19 cellular contexts compared by ENCODE assay signal in genomic region chr10:6037422-6037821, GRCh38. TPM values are rescaled to one million over a fixed set of nuclear protein-coding genes. Genes with fewer than 3 reads are reported as not detected.
DNase-seq lines count a peak whose midpoint lies in the region; ATAC-seq and TF ChIP-seq lines count a peak whose summit lies in the region.
"Had no signal": no experiment of that assay in that cellular context is flagged by ENCODE, and none has a peak within 500 bp of the region (broad histone marks: within the 10 kb centered on the region; RNA-seq: fewer than 3 reads in every experiment).

No MANE protein-coding gene starts in this region.

- H3K36me3 Mint-ChIP-seq in activated CD8-positive, alpha-beta T cell treated with anti-CD3 and anti-CD28 coated beads for 36 hours (ENCODE audit: low read depth): peaks cover 94% of the 10 kb centered on the region
- H3K36me3 Mint-ChIP-seq in endodermal cell (ENCODE audit: low read depth): no peaks in the 10 kb centered on the region
- H3K36me3 Mint-ChIP-seq: immature natural killer cell had no signal

- no peak overlapping the region for H3K4me3 ChIP-seq in endodermal cell (ENCODE audit: low read length)

- H3K36me3 ChIP-seq in endodermal cell (ENCODE audit: control insufficient read depth, insufficient read depth, low read length): no peaks in the 10 kb centered on the region
- H3K36me3 ChIP-seq: neutrophil had no signal

- peak overlapping the region; percentile 75 for H3K27ac Mint-ChIP-seq in activated CD8-positive, alpha-beta T cell treated with anti-CD3 and anti-CD28 coated beads for 36 hours
- no peak overlapping the region for H3K27ac Mint-ChIP-seq in endodermal cell

- CTCF ChIA-PET in activated CD8-positive, alpha-beta T cell treated with anti-CD3 and anti-CD28 coated beads for 36 hours (lab: Charles Lee): interaction anchor here (1.1 to 2.2 kb wide), 3 partner anchors 13 to 49 kb away, joined by 4 to 7 read pairs (median 7); no protein-coding TSS in a partner anchor

- peaks cover 7% of the 10 kb centered on the region for H3K4me1 ChIP-seq in endodermal cell (ENCODE audit: control insufficient read depth, insufficient read depth, low read length)

- POLR2A ChIA-PET in activated CD8-positive, alpha-beta T cell treated with anti-CD3 and anti-CD28 coated beads for 36 hours (lab: Charles Lee): interaction anchor here (0.5 to 2.5 kb wide), 11 partner anchors 10 to 164 kb away, joined by 3 to 12 read pairs (median 3); no protein-coding TSS in a partner anchor

- no peak overlapping the region for H3K27ac ChIP-seq in endodermal cell (ENCODE audit: low read depth, low read length)
- H3K27ac ChIP-seq: neutrophil had no signal

- H3K9me3 ChIP-seq in endodermal cell (ENCODE audit: control insufficient read depth, low read length): no peaks in the 10 kb centered on the region
- H3K9me3 ChIP-seq: neutrophil had no signal

- no peaks in the 10 kb centered on the region for H3K9me3 Mint-ChIP-seq in activated CD8-positive, alpha-beta T cell treated with anti-CD3 and anti-CD28 coated beads for 36 hours
- H3K9me3 Mint-ChIP-seq in endodermal cell: peaks cover 2% of the 10 kb centered on the region
- H3K9me3 Mint-ChIP-seq: immature natural killer cell had no signal

- 86 to 90% methylated on average over 7 to 8 of the region's 8 CpGs for WGBS in endodermal cell (ENCODE audit: insufficient coverage in 1 of 2, insufficient read length in 1 of 2), 2 experiments

- no peak overlapping the region for H3K9ac ChIP-seq in endodermal cell (ENCODE audit: extremely low read depth, low read length, poor library complexity, severe bottlenecking)

- peak overlapping the region; percentile 37 for H3K4me3 Mint-ChIP-seq in activated CD8-positive, alpha-beta T cell treated with anti-CD3 and anti-CD28 coated beads for 36 hours
- H3K4me3 Mint-ChIP-seq in endodermal cell: no peak overlapping the region

- ATAC-seq in activated CD8-positive, alpha-beta T cell treated with anti-CD3 and anti-CD28 coated beads for 36 hours: no peak
- ATAC-seq: right cardiac atrium had no signal

- no peaks in the 10 kb centered on the region for H3K27me3 Mint-ChIP-seq in activated CD8-positive, alpha-beta T cell treated with anti-CD3 and anti-CD28 coated beads for 36 hours
- H3K27me3 Mint-ChIP-seq in endodermal cell (ENCODE audit: insufficient read depth): no peaks in the 10 kb centered on the region

- no peaks in the 10 kb centered on the region for H3K27me3 ChIP-seq in endodermal cell (ENCODE audit: control insufficient read depth, insufficient read depth, low read length, poor library complexity, severe bottlenecking)
- H3K27me3 ChIP-seq: neutrophil had no signal

- TF ChIP-seq CTCF in activated CD8-positive, alpha-beta T cell treated with anti-CD3 and anti-CD28 coated beads for 36 hours (IDR thresholded peaks at IDR 0.05): no peak
- TF ChIP-seq CTCF in endodermal cell (conservative IDR thresholded peaks at IDR 0.05): no peak

- intact Hi-C loops in activated CD8-positive, alpha-beta T cell treated with anti-CD3 and anti-CD28 coated beads for 36 hours (cut with micrococcal nuclease): no loop called here

- DNase-seq in stimulated activated CD4-positive, alpha-beta T cell treated with anti-CD3 and anti-CD28 coated beads, Interleukin-4, amount 100 ng/mL, for 24 hours: peak; percentile 9
- no peak for DNase-seq in stimulated activated CD4-positive, alpha-beta T cell treated with anti-CD3 and anti-CD28 coated beads, Interleukin-2, amount 100 ng/mL, for 48 hours
- DNase-seq in activated CD8-positive, alpha-beta T cell treated with anti-CD3 and anti-CD28 coated beads for 36 hours: peak; percentile 3
- DNase-seq in endodermal cell (peak; percentile 23), T-helper 9 cell (no peak), NK-92 (lab: John Stamatoyannopoulos, UW; ENCODE audit: unreplicated experiment) (no peak), NCI-H2227 treated with DMSO at 0.1 percent for 48 hours (lab: John Stamatoyannopoulos, UW) (no peak)
- DNase-seq: glutamatergic neuron; immature natural killer cell; IMR-90; mesenchymal stem cell; NCI-H2081; NCI-H748 treated with DMSO at 0.1 percent for 48 hours; right cardiac atrium; stimulated activated naive CD4-positive, alpha-beta T cell treated with Interleukin-2 at 50 U/mL for 16 hours had no signal

- H3K4me1 Mint-ChIP-seq in activated CD8-positive, alpha-beta T cell treated with anti-CD3 and anti-CD28 coated beads for 36 hours (ENCODE audit: low read depth): peaks cover 88% of the 10 kb centered on the region
- peaks cover 37% of the 10 kb centered on the region for H3K4me1 Mint-ChIP-seq in endodermal cell

RNA-seq across cellular contexts. Expression of gene IL2RA, which starts 24.7 kb away (rescaled TPM):
- total RNA-seq in activated CD8-positive, alpha-beta T cell treated with anti-CD3 and anti-CD28 coated beads for 36 hours: 100 to 1,000 TPM; 868 to 874 TPM
- not detected for total RNA-seq in endodermal cell
- not detected for polyA plus RNA-seq in endodermal cell (2013, experiment 1 of 2)
- not detected for polyA plus RNA-seq in endodermal cell (2013, experiment 2 of 2)
- total RNA-seq: chondrocyte, epithelial cell of proximal tubule, IMR-90 had no signal
- polyA plus RNA-seq: BJ, IMR-90 had no signal

RNA-seq across cellular contexts. Expression of gene RBM17, which starts 51.4 kb away (rescaled TPM):
- total RNA-seq in activated CD8-positive, alpha-beta T cell treated with anti-CD3 and anti-CD28 coated beads for 36 hours: 100 to 1,000 TPM; 284 to 285 TPM
- 100 to 1,000 TPM; 123 to 139 TPM for total RNA-seq in endodermal cell
- 93.5 TPM for polyA plus RNA-seq in endodermal cell (2013, experiment 1 of 2)
- 77.6 TPM for polyA plus RNA-seq in endodermal cell (2013, experiment 2 of 2)

Comparison
In these comparisons a context has a peak if more than half of its experiments do, and no peak if none do; other contexts are left out.
1. DNase-seq: peak in stimulated activated CD4-positive, alpha-beta T cell treated with anti-CD3 and anti-CD28 coated beads, Interleukin-4, amount 100 ng/mL, for 24 hours (single experiment), activated CD8-positive, alpha-beta T cell treated with anti-CD3 and anti-CD28 coated beads for 36 hours (single experiment) and endodermal cell (single experiment); none in stimulated activated CD4-positive, alpha-beta T cell treated with anti-CD3 and anti-CD28 coated beads, Interleukin-2, amount 100 ng/mL, for 48 hours (0 of 2), T-helper 9 cell (single experiment), NK-92 (single experiment) and NCI-H2227 treated with DMSO at 0.1 percent for 48 hours (single experiment).
2. RNA of gene IL2RA, which starts 24.7 kb away (total RNA-seq): 868 to 874 TPM in activated CD8-positive, alpha-beta T cell treated with anti-CD3 and anti-CD28 coated beads for 36 hours; not detected in endodermal cell; every median in the first group is over 100 times any median in the second.